ENCODE assay signal across 15 cellular contexts in the genomic region with DNA sequence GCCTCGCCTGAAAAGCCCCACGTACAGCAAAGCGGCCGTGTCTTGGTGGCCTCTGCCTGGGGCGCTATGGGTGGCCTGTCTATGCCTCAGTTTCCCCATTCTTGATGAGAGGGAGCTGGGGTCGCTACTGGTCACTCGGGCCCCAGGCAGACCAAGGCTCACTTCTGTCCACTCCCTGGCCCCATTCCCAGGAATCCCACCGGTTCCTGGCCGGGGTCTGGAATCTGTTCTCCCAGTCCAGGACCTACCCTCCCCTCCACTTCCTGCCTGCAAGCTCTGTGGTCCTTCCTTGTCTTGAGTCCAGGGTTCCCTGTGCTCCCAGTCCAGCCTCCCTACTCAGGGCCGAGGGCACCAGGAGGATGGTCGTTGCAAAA. TPM values are rescaled to one million over a fixed set of nuclear protein-coding genes. Genes with fewer than 3 reads are reported as not detected.
DNase-seq lines count a peak whose midpoint lies in the region; ATAC-seq and TF ChIP-seq lines count a peak whose summit lies in the region.
"Had no signal": no experiment of that assay in that cellular context is flagged by ENCODE, and none has a peak within 500 bp of the region (broad histone marks: within the 10 kb centered on the region; RNA-seq: fewer than 3 reads in every experiment).

No MANE protein-coding gene starts in this region.

- intact Hi-C loops in CD4-positive, alpha-beta T cell (cut with DNase I, micrococcal nuclease), result no loop called here
- intact Hi-C loops in dendritic cell treated with granulocyte-macrophage colony-stimulating factor and Interleukin-4, amounts not matched to agents 40 ng/mL and 50 ng/mL, for 4 days (cut with micrococcal nuclease), result no loop called here
- intact Hi-C loops in prostate gland (cut with DNase I), result no loop called here

- WGBS in prostate gland, result 68% methylated on average over 11 of the region's 11 CpGs

- peak overlapping the region; percentile 38 for H3K4me3 Mint-ChIP-seq in CD4-positive, alpha-beta T cell
- no peak overlapping the region for H3K4me3 Mint-ChIP-seq in dendritic cell treated with granulocyte-macrophage colony-stimulating factor and Interleukin-4, amounts not matched to agents 40 ng/mL and 50 ng/mL, for 4 days
- H3K4me3 Mint-ChIP-seq: activated CD8-positive, alpha-beta memory T cell treated with anti-CD3 and anti-CD28 coated beads, Interleukin-2, amount 10 ng/mL, durations not matched to agents 7 days and 5 days had no signal

- peak overlapping the region; percentile 17; the same call in 1 of the 2 replicates for H3K4me3 ChIP-seq in H7 (ENCODE audit: insufficient read depth, low read depth, low read length)
- H3K4me3 ChIP-seq in skeletal muscle satellite cell (ENCODE audit: low read length), result peak overlapping the region; percentile 18
- no peak overlapping the region for H3K4me3 ChIP-seq in prostate gland
- H3K4me3 ChIP-seq: SJSA1 had no signal

- H3K9me3 Mint-ChIP-seq in CD4-positive, alpha-beta T cell, result no peaks in the 10 kb centered on the region
- H3K9me3 Mint-ChIP-seq in dendritic cell treated with granulocyte-macrophage colony-stimulating factor and Interleukin-4, amounts not matched to agents 40 ng/mL and 50 ng/mL, for 4 days, result no peaks in the 10 kb centered on the region
- H3K9me3 Mint-ChIP-seq: naive thymus-derived CD8-positive, alpha-beta T cell had no signal

- H3K4me1 ChIP-seq in skeletal muscle satellite cell (ENCODE audit: control insufficient read depth, insufficient read depth, low read length) (peaks cover 50% of the 10 kb centered on the region), prostate gland (replicated peaks) (peaks cover 8% of the 10 kb centered on the region)

- H3K4me2 ChIP-seq in skeletal muscle satellite cell (ENCODE audit: low read length), result peak overlapping the region; percentile 27

- no peaks in the 10 kb centered on the region for H3K4me1 Mint-ChIP-seq in CD4-positive, alpha-beta T cell (ENCODE audit: low read depth)
- H3K4me1 Mint-ChIP-seq in dendritic cell treated with granulocyte-macrophage colony-stimulating factor and Interleukin-4, amounts not matched to agents 40 ng/mL and 50 ng/mL, for 4 days (ENCODE audit: low read depth), result peaks cover 71% of the 10 kb centered on the region

- no peak for TF ChIP-seq POLR2A in prostate gland (IDR thresholded peaks at IDR 0.05)

- no peaks in the 10 kb centered on the region for H3K9me3 ChIP-seq in CD4-positive, alpha-beta T cell (ENCODE audit: control insufficient read depth, low read length)
- no peaks in the 10 kb centered on the region for H3K9me3 ChIP-seq in skeletal muscle satellite cell (replicated peaks; ENCODE audit: low read length)
- H3K9me3 ChIP-seq in prostate gland, result no peaks in the 10 kb centered on the region
- H3K9me3 ChIP-seq: psoas muscle had no signal

- POLR2A ChIA-PET in CD4-positive, alpha-beta T cell (lab: Charles Lee), result no interaction called here

- no peak for TF ChIP-seq CTCF in CD4-positive, alpha-beta T cell (IDR thresholded peaks at IDR 0.05)
- TF ChIP-seq CTCF in prostate gland (IDR thresholded peaks at IDR 0.05), result no peak

- ATAC-seq in CD4-positive, alpha-beta T cell (ENCODE audit: poor library complexity), result no peak
- ATAC-seq in HG02981 (IDR thresholded peaks at IDR 0.05; ENCODE audit: unreplicated experiment), result no peak
- ATAC-seq: activated CD4-positive, CD25-positive, alpha-beta regulatory T cell treated with anti-CD3 and anti-CD28 coated beads, Interleukin-2, amount 50 U/mL, for 24 hours; activated CD8-positive, alpha-beta memory T cell treated with anti-CD3 and anti-CD28 coated beads, Interleukin-2, amount 10 ng/mL, durations not matched to agents 7 days and 5 days; naive thymus-derived CD8-positive, alpha-beta T cell had no signal

- no peak overlapping the region for H3K27ac ChIP-seq in CD4-positive, alpha-beta T cell (ENCODE audit: low read depth, low read length)
- H3K27ac ChIP-seq in prostate gland, result peak overlapping the region in 1 of 2 donors; percentile 53
- H3K27ac ChIP-seq: psoas muscle, SJSA1 had no signal

- H3K27ac Mint-ChIP-seq in CD4-positive, alpha-beta T cell, result no peak overlapping the region
- peak overlapping the region; percentile 58 for H3K27ac Mint-ChIP-seq in dendritic cell treated with granulocyte-macrophage colony-stimulating factor and Interleukin-4, amounts not matched to agents 40 ng/mL and 50 ng/mL, for 4 days
- H3K27ac Mint-ChIP-seq: activated CD8-positive, alpha-beta memory T cell treated with anti-CD3 and anti-CD28 coated beads, Interleukin-2, amount 10 ng/mL, durations not matched to agents 7 days and 5 days had no signal

- no peak overlapping the region for H3K9ac ChIP-seq in skeletal muscle satellite cell (ENCODE audit: low read depth, low read length)

- peaks cover 35% of the 10 kb centered on the region for H3K27me3 Mint-ChIP-seq in CD4-positive, alpha-beta T cell
- H3K27me3 Mint-ChIP-seq in dendritic cell treated with granulocyte-macrophage colony-stimulating factor and Interleukin-4, amounts not matched to agents 40 ng/mL and 50 ng/mL, for 4 days, result peaks cover 40% of the 10 kb centered on the region

- no peaks in the 10 kb centered on the region for H3K36me3 Mint-ChIP-seq in CD4-positive, alpha-beta T cell (ENCODE audit: low read depth)
- no peaks in the 10 kb centered on the region for H3K36me3 Mint-ChIP-seq in dendritic cell treated with granulocyte-macrophage colony-stimulating factor and Interleukin-4, amounts not matched to agents 40 ng/mL and 50 ng/mL, for 4 days (ENCODE audit: low read depth)
- H3K36me3 Mint-ChIP-seq: activated CD8-positive, alpha-beta memory T cell treated with anti-CD3 and anti-CD28 coated beads, Interleukin-2, amount 10 ng/mL, durations not matched to agents 7 days and 5 days; naive thymus-derived CD8-positive, alpha-beta T cell had no signal

- CTCF ChIA-PET in CD4-positive, alpha-beta T cell (lab: Charles Lee), result no interaction called here

- DNase-seq in CD4-positive, alpha-beta T cell, result no peak
- DNase-seq in H7, result peak; percentile 70
- no peak for DNase-seq in prostate gland (ENCODE audit: low spot score)
- DNase-seq in Ammon's horn (ENCODE audit: low spot score), result no peak
- DNase-seq: activated CD8-positive, alpha-beta memory T cell treated with anti-CD3 and anti-CD28 coated beads, Interleukin-2, amount 10 ng/mL, durations not matched to agents 7 days and 5 days; activated gamma-delta T cell; HCEC 1CT; naive thymus-derived CD8-positive, alpha-beta T cell; NCI-H2171; psoas muscle had no signal

- peaks cover 24% of the 10 kb centered on the region for H3K27me3 ChIP-seq in CD4-positive, alpha-beta T cell (ENCODE audit: control insufficient read depth, insufficient read depth, low read length)
- H3K27me3 ChIP-seq in H7 (ENCODE audit: control insufficient read depth, insufficient read depth, low read length) (no peaks in the 10 kb centered on the region), skeletal muscle satellite cell (ENCODE audit: control insufficient read depth, insufficient read depth, low read length) (no peaks in the 10 kb centered on the region), prostate gland (replicated peaks; ENCODE audit: insufficient read depth) (no peaks in the 10 kb centered on the region)
- H3K27me3 ChIP-seq: SJSA1 had no signal

- H3K36me3 ChIP-seq in H7 (replicated peaks; ENCODE audit: control insufficient read depth, insufficient read depth, low read length), result no peaks in the 10 kb centered on the region
- no peaks in the 10 kb centered on the region for H3K36me3 ChIP-seq in skeletal muscle satellite cell (ENCODE audit: insufficient read depth, low read length)
- H3K36me3 ChIP-seq in prostate gland, result no peaks in the 10 kb centered on the region
- H3K36me3 ChIP-seq: SJSA1 had no signal

RNA-seq across cellular contexts. Expression of gene METRNL, which starts 24.5 kb away (rescaled TPM):
- total RNA-seq in CD4-positive, alpha-beta T cell, result 10 to 100 TPM; 24.5 to 26.9 TPM
- 26.6 and 32.0 TPM in 2 replicates for total RNA-seq in H7 (2014; rRNA removed; shearing (Covaris generic))
- total RNA-seq in skeletal muscle satellite cell (2012; rRNA removed), result 108 and 144 TPM in 2 replicates
- 10 to 100 TPM; 22.4 to 59.4 TPM for total RNA-seq in prostate gland

Comparison
In these comparisons a context has a peak if more than half of its experiments do, and no peak if none do; other contexts are left out.
1. H3K4me3 ChIP-seq: peak in H7 (single experiment) and skeletal muscle satellite cell (single experiment); none in prostate gland (0 of 2).